In the genomic region with DNA sequence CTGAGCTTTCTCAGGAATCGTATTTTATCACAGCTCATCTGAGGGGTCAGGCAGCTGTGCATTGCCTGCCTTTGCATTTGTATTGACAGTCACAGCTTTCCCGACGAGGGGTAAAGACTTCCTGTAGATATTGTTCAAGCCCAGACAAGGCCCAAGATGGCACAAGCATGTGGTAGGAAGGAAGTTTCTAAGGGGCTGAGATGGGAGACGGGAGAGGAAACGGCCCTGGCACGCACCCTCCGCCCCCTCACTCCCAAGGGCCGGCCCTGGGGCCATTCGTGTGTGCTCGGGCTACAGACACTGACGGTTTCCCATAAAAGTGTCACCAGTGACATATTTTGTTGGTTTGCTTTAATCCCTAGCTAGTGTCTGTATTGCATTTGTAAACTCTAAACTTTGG, we compare ENCODE assay signal across 1 cellular context.
TF ChIP-seq lines count a peak whose summit lies in the region.

No MANE protein-coding gene starts in this region.

TF ChIP-seq in GM23338, 12 proteins besides CTCF, POLR2A, EP300 and RAD21:
- TF ChIP-seq CREB1 (CRISPR knock-in tag; IDR thresholded peaks at IDR 0.05; ENCODE audit: low read depth): no peak
- no peak for TF ChIP-seq JUNB (IDR thresholded peaks at IDR 0.05; ENCODE audit: unreplicated experiment)
- TF ChIP-seq, protein P1, sequence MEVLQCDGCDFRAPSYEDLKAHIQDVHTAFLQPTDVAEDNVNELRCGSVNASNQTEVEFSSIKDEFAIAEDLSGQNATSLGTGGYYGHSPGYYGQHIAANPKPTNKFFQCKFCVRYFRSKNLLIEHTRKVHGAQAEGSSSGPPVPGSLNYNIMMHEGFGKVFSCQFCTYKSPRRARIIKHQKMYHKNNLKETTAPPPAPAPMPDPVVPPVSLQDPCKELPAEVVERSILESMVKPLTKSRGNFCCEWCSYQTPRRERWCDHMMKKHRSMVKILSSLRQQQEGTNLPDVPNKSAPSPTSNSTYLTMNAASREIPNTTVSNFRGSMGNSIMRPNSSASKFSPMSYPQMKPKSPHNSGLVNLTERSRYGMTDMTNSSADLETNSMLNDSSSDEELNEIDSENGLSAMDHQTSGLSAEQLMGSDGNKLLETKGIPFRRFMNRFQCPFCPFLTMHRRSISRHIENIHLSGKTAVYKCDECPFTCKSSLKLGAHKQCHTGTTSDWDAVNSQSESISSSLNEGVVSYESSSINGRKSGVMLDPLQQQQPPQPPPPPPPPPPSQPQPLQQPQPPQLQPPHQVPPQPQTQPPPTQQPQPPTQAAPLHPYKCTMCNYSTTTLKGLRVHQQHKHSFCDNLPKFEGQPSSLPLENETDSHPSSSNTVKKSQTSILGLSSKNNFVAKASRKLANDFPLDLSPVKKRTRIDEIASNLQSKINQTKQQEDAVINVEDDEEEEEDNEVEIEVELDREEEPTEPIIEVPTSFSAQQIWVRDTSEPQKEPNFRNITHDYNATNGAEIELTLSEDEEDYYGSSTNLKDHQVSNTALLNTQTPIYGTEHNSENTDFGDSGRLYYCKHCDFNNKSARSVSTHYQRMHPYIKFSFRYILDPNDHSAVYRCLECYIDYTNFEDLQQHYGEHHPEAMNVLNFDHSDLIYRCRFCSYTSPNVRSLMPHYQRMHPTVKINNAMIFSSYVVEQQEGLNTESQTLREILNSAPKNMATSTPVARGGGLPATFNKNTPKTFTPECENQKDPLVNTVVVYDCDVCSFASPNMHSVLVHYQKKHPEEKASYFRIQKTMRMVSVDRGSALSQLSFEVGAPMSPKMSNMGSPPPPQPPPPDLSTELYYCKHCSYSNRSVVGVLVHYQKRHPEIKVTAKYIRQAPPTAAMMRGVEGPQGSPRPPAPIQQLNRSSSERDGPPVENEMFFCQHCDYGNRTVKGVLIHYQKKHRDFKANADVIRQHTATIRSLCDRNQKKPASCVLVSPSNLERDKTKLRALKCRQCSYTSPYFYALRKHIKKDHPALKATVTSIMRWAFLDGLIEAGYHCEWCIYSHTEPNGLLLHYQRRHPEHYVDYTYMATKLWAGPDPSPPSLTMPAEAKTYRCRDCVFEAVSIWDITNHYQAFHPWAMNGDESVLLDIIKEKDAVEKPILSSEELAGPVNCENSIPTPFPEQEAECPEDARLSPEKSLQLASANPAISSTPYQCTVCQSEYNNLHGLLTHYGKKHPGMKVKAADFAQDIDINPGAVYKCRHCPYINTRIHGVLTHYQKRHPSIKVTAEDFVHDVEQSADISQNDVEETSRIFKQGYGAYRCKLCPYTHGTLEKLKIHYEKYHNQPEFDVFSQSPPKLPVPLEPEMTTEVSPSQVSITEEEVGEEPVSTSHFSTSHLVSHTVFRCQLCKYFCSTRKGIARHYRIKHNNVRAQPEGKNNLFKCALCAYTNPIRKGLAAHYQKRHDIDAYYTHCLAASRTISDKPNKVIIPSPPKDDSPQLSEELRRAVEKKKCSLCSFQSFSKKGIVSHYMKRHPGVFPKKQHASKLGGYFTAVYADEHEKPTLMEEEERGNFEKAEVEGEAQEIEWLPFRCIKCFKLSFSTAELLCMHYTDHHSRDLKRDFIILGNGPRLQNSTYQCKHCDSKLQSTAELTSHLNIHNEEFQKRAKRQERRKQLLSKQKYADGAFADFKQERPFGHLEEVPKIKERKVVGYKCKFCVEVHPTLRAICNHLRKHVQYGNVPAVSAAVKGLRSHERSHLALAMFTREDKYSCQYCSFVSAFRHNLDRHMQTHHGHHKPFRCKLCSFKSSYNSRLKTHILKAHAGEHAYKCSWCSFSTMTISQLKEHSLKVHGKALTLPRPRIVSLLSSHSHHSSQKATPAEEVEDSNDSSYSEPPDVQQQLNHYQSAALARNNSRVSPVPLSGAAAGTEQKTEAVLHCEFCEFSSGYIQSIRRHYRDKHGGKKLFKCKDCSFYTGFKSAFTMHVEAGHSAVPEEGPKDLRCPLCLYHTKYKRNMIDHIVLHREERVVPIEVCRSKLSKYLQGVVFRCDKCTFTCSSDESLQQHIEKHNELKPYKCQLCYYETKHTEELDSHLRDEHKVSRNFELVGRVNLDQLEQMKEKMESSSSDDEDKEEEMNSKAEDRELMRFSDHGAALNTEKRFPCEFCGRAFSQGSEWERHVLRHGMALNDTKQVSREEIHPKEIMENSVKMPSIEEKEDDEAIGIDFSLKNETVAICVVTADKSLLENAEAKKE (CRISPR knock-in tag; IDR thresholded peaks at IDR 0.05): no peak
- no peak for TF ChIP-seq ZNF331 (CRISPR knock-in tag; IDR thresholded peaks at IDR 0.05; ENCODE audit: low read depth)
- TF ChIP-seq, protein P2, sequence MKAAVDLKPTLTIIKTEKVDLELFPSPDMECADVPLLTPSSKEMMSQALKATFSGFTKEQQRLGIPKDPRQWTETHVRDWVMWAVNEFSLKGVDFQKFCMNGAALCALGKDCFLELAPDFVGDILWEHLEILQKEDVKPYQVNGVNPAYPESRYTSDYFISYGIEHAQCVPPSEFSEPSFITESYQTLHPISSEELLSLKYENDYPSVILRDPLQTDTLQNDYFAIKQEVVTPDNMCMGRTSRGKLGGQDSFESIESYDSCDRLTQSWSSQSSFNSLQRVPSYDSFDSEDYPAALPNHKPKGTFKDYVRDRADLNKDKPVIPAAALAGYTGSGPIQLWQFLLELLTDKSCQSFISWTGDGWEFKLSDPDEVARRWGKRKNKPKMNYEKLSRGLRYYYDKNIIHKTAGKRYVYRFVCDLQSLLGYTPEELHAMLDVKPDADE (IDR thresholded peaks at IDR 0.05): no peak
- TF ChIP-seq, protein P3, sequence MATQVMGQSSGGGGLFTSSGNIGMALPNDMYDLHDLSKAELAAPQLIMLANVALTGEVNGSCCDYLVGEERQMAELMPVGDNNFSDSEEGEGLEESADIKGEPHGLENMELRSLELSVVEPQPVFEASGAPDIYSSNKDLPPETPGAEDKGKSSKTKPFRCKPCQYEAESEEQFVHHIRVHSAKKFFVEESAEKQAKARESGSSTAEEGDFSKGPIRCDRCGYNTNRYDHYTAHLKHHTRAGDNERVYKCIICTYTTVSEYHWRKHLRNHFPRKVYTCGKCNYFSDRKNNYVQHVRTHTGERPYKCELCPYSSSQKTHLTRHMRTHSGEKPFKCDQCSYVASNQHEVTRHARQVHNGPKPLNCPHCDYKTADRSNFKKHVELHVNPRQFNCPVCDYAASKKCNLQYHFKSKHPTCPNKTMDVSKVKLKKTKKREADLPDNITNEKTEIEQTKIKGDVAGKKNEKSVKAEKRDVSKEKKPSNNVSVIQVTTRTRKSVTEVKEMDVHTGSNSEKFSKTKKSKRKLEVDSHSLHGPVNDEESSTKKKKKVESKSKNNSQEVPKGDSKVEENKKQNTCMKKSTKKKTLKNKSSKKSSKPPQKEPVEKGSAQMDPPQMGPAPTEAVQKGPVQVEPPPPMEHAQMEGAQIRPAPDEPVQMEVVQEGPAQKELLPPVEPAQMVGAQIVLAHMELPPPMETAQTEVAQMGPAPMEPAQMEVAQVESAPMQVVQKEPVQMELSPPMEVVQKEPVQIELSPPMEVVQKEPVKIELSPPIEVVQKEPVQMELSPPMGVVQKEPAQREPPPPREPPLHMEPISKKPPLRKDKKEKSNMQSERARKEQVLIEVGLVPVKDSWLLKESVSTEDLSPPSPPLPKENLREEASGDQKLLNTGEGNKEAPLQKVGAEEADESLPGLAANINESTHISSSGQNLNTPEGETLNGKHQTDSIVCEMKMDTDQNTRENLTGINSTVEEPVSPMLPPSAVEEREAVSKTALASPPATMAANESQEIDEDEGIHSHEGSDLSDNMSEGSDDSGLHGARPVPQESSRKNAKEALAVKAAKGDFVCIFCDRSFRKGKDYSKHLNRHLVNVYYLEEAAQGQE (IDR thresholded peaks at IDR 0.05; ENCODE audit: unreplicated experiment): no peak
- no peak for TF ChIP-seq EZH2 (IDR thresholded peaks at IDR 0.05; ENCODE audit: low read depth, unreplicated experiment)
- TF ChIP-seq ZNF114 (CRISPR knock-in tag; IDR thresholded peaks at IDR 0.05): no peak
- no peak for TF ChIP-seq EZH2phosphoT487 (IDR thresholded peaks at IDR 0.05; ENCODE audit: unreplicated experiment)
- no peak for TF ChIP-seq STAT1 (IDR thresholded peaks at IDR 0.05; ENCODE audit: unreplicated experiment)
